Comparison of ENCODE assay signal across 2 cellular contexts in genomic region chr9:130054428-130054786, GRCh38.
TF ChIP-seq lines count a peak whose summit lies in the region.

No MANE protein-coding gene starts in this region.

TF ChIP-seq in GM12878, 131 proteins besides CTCF, POLR2A, EP300 and RAD21:
- TF ChIP-seq RAD51 (IDR thresholded peaks at IDR 0.05): peak; percentile 35; the same call in 1 of the 2 replicates
- peak in 1 of 2 experiments; percentile 39; a peak in 1 of 4 replicates for TF ChIP-seq BHLHE40 (IDR thresholded peaks at IDR 0.05; ENCODE audit: borderline replicate concordance in 1 of 2, low read depth in 2 of 2, low read length in 1 of 2)
- TF ChIP-seq ZBED1 (IDR thresholded peaks at IDR 0.05; ENCODE audit: borderline replicate concordance): no peak

TF ChIP-seq in liver, 16 proteins besides CTCF, POLR2A, EP300 and RAD21:
- TF ChIP-seq ZBTB33 (IDR thresholded peaks at IDR 0.05) (no peak), REST (IDR thresholded peaks at IDR 0.05) (no peak), FOXA1 (IDR thresholded peaks at IDR 0.05) (no peak), TAF1 (conservative IDR thresholded peaks at IDR 0.05) (no peak), HNF4A (conservative IDR thresholded peaks at IDR 0.05) (no peak)
